31 cellular contexts compared by ENCODE assay signal in the genomic region with DNA sequence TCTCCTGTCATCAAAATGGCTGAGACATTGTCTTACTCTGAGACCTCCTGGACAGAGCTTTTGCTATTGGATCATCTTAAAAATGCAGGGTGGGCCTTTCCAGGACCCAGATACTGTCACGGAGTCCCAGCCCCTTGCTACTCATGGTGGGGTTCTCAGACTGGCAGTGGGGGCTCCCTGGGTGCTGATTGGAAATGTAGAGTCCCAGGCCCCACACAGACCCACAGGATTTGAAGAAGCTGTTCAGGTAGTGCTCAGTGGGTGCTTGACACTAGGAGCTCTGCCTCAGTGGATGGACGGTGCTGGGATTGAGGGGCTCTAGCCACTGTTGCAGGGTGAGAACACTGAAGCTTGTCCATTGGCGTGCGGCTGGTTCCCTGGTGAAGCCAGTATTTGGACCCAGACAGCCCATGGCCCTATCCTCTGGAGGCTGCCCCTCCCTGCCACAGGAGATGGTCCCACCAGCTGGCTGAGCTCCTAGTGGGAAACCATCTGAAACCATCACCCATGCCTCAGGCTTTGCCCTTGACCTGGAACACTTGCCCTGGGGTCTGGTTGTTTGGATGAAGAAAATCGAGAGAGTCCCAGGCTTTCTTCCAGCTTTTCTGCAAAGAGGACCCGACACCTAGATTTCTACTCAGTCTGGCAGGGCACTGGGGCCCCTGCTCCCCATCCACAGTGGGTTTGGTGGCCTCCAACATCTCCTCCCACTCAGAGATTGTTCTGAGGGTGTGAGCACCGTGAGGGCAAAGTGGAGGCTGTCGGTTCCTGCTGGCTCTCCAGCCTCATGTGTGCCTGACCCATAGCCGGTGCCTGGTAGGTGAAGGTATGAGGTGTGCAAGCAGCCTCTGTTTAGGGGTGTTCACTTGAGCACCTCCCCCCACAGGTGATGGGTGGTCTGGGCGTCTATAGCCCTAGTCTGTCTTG. TPM values are rescaled to one million over a fixed set of nuclear protein-coding genes. Genes with fewer than 3 reads are reported as not detected.
DNase-seq lines count a peak whose midpoint lies in the region; ATAC-seq and TF ChIP-seq lines count a peak whose summit lies in the region.
"Had no signal": no experiment of that assay in that cellular context is flagged by ENCODE, and none has a peak within 500 bp of the region (broad histone marks: within the 10 kb centered on the region; RNA-seq: fewer than 3 reads in every experiment).

No MANE protein-coding gene starts in this region.

- H3K4me1 Mint-ChIP-seq in progenitor cell of endocrine pancreas (ENCODE audit: low read depth) = no peaks in the 10 kb centered on the region
- H3K4me1 Mint-ChIP-seq: activated CD4-positive, alpha-beta T cell treated with anti-CD3 and anti-CD28 coated beads, Interleukin-2, amount 10 ng/mL, durations not matched to agents 7 days and 5 days; IgD-negative memory B cell; neural progenitor cell had no signal

- no peak overlapping the region for H3K4me3 Mint-ChIP-seq in progenitor cell of endocrine pancreas (ENCODE audit: low read depth)
- H3K4me3 Mint-ChIP-seq: activated CD4-positive, alpha-beta T cell treated with anti-CD3 and anti-CD28 coated beads, Interleukin-2, amount 10 ng/mL, durations not matched to agents 7 days and 5 days; activated naive CD8-positive, alpha-beta T cell; IgD-negative memory B cell; neural progenitor cell had no signal

- H3K27ac Mint-ChIP-seq in progenitor cell of endocrine pancreas = no peak overlapping the region
- H3K27ac Mint-ChIP-seq: activated CD4-positive, alpha-beta T cell treated with anti-CD3 and anti-CD28 coated beads, Interleukin-2, amount 10 ng/mL, durations not matched to agents 7 days and 5 days; activated naive CD8-positive, alpha-beta T cell; IgD-negative memory B cell; neural progenitor cell had no signal

- TF ChIP-seq CTCF in Panc1 (IDR thresholded peaks at IDR 0.05) (no peak), progenitor cell of endocrine pancreas (IDR thresholded peaks at IDR 0.05; ENCODE audit: unreplicated experiment) (no peak)

- H3K9me3 Mint-ChIP-seq in progenitor cell of endocrine pancreas (ENCODE audit: low read depth) = no peaks in the 10 kb centered on the region
- H3K9me3 Mint-ChIP-seq: activated CD4-positive, alpha-beta T cell treated with anti-CD3 and anti-CD28 coated beads, Interleukin-2, amount 10 ng/mL, durations not matched to agents 7 days and 5 days had no signal

- H3K36me3 Mint-ChIP-seq in progenitor cell of endocrine pancreas (ENCODE audit: insufficient read depth) = no peaks in the 10 kb centered on the region
- H3K36me3 Mint-ChIP-seq: activated naive CD8-positive, alpha-beta T cell; IgD-negative memory B cell; neural progenitor cell had no signal

- peaks cover 20% of the 10 kb centered on the region for H3K27me3 Mint-ChIP-seq in progenitor cell of endocrine pancreas
- H3K27me3 Mint-ChIP-seq: activated CD4-positive, alpha-beta T cell treated with anti-CD3 and anti-CD28 coated beads, Interleukin-2, amount 10 ng/mL, durations not matched to agents 7 days and 5 days had no signal

- H3K9me3 ChIP-seq in Panc1 (ENCODE audit: control insufficient read depth, insufficient read depth, low read depth, low read length) = no peaks in the 10 kb centered on the region
- H3K9me3 ChIP-seq: breast epithelium, right lobe of liver, upper lobe of left lung had no signal

- no peaks in the 10 kb centered on the region; the same call in 1 of the 2 replicates for H3K27me3 ChIP-seq in Panc1 (ENCODE audit: control insufficient read depth, insufficient read depth, low read length)
- H3K27me3 ChIP-seq: breast epithelium, neural progenitor cell, right lobe of liver, upper lobe of left lung had no signal

- in situ Hi-C loops in Panc1 (cut with HindIII; ENCODE audit: low pct_unique_long_range_greater_than_20kb, low sequenced_read_pairs) = no loop called here

- H3K4me1 ChIP-seq in Panc1 (ENCODE audit: control insufficient read depth, insufficient read depth, low read length) = no peaks in the 10 kb centered on the region
- H3K4me1 ChIP-seq: breast epithelium, neural progenitor cell, right lobe of liver, upper lobe of left lung had no signal

- intact Hi-C loops in Panc1 (cut with micrococcal nuclease; ENCODE audit: unreplicated experiment) = no loop called here

- ATAC-seq in Panc1 (peak; percentile 44; the same call in 1 of the 2 replicates), HG03521 (IDR thresholded peaks at IDR 0.05; ENCODE audit: unreplicated experiment) (no peak), HG02938 (IDR thresholded peaks at IDR 0.05; ENCODE audit: unreplicated experiment) (no peak)
- ATAC-seq: left colon, right lobe of liver had no signal

- H3K36me3 ChIP-seq in Panc1 (ENCODE audit: control insufficient read depth, insufficient read depth, low read length) = no peaks in the 10 kb centered on the region
- H3K36me3 ChIP-seq: breast epithelium, neural progenitor cell, right lobe of liver, upper lobe of left lung had no signal

- H3K4me3 ChIP-seq in Panc1 (ENCODE audit: low read depth in 2 of 2, low read length in 2 of 2) = no peak overlapping the region
- H3K4me3 ChIP-seq: breast epithelium, neural progenitor cell, right lobe of liver, upper lobe of left lung had no signal

- peak; percentile 2 for DNase-seq in 8988T
- DNase-seq in Panc1 (ENCODE audit: low read depth, low spot score) = no peak
- peak; percentile 26 for DNase-seq in islet precursor cell
- DNase-seq in progenitor cell of endocrine pancreas (ENCODE audit: low spot score, unreplicated experiment) = peak; percentile 3
- DNase-seq in effector CD4-positive, alpha-beta T cell = no peak
- DNase-seq in cortex of kidney (lab: John Stamatoyannopoulos, UW) = no peak
- DNase-seq: activated CD4-positive, alpha-beta T cell treated with anti-CD3 and anti-CD28 coated beads, Interleukin-2, amount 10 ng/mL, durations not matched to agents 7 days and 5 days; anterior cingulate cortex; C1 segment of cervical spinal cord; DMS79; effector CD8-positive, alpha-beta T cell; GDM1; hypothalamus; left colon; NCI-H146; NCI-H345; NCI-H69; PC-3; SHP77; stimulated activated CD4-positive, alpha-beta T cell treated with anti-CD3 and anti-CD28 coated beads, Interleukin-4, amount 100 ng/mL, for 1 hour; T-helper 2 cell had no signal

- POLR2A ChIA-PET in Panc1 (lab: Charles Lee) = no interaction called here

- CTCF ChIA-PET in Panc1 (lab: Charles Lee) = no interaction called here

- H3K27ac ChIP-seq in Panc1 (ENCODE audit: low read length) = no peak overlapping the region
- H3K27ac ChIP-seq: breast epithelium, epithelial cell of prostate, neural progenitor cell, right lobe of liver, upper lobe of left lung had no signal

- BruUV-seq in Panc1 (replicated peaks; lab: Mats Ljungman, UMichigan) = no TSS peak

RNA-seq across cellular contexts. Expression of a gene that starts 30.1 kb away (rescaled TPM):
- total RNA-seq in Panc1 (2021; ENCODE audit: unreplicated experiment) (not detected), progenitor cell of endocrine pancreas (not detected in 2 replicates)
- 0.13 TPM for polyA plus RNA-seq in Panc1 (2012; ENCODE audit: insufficient read length)
- total RNA-seq: activated CD4-positive, alpha-beta T cell treated with anti-CD3 and anti-CD28 coated beads, Interleukin-2, amount 10 ng/mL, durations not matched to agents 7 days and 5 days; breast epithelium; PC-3; subcutaneous adipose tissue; upper lobe of left lung had no signal
- polyA plus RNA-seq: IgD-negative memory B cell had no signal

RNA-seq across cellular contexts. Expression of a gene that starts 46.1 kb away (rescaled TPM):
- total RNA-seq in Panc1 (2021; ENCODE audit: unreplicated experiment) = 87.0 TPM
- polyA plus RNA-seq in Panc1 (2012; ENCODE audit: insufficient read length) = 65.2 TPM
- total RNA-seq in progenitor cell of endocrine pancreas = 22.0 and 23.1 TPM in 2 replicates
- polyA plus RNA-seq: IgD-negative memory B cell had no signal

RNA-seq across cellular contexts. Expression of a gene that starts 48.2 kb away (rescaled TPM):
- total RNA-seq in Panc1 (2021; ENCODE audit: unreplicated experiment) = not detected
- polyA plus RNA-seq in Panc1 (2012; ENCODE audit: insufficient read length) = 0.11 TPM
- total RNA-seq in progenitor cell of endocrine pancreas = not detected in 2 replicates
- total RNA-seq: activated CD4-positive, alpha-beta T cell treated with anti-CD3 and anti-CD28 coated beads, Interleukin-2, amount 10 ng/mL, durations not matched to agents 7 days and 5 days; breast epithelium; subcutaneous adipose tissue had no signal
- polyA plus RNA-seq: IgD-negative memory B cell had no signal

Comparison
In these comparisons a context has a peak if more than half of its experiments do, and no peak if none do; other contexts are left out.
1. DNase-seq: peak in 8988T (single experiment), islet precursor cell (single experiment) and progenitor cell of endocrine pancreas (single experiment); none in Panc1 (single experiment), effector CD4-positive, alpha-beta T cell (single experiment) and cortex of kidney (single experiment).